ENCODE assay signal across 9 cellular contexts in genomic region chr16:71467810-71468209, GRCh38. TPM values are rescaled to one million over a fixed set of nuclear protein-coding genes. Genes with fewer than 3 reads are reported as not detected.
DNase-seq lines count a peak whose midpoint lies in the region; ATAC-seq, FAIRE-seq and TF ChIP-seq lines count a peak whose summit lies in the region.
"Had no signal": no experiment of that assay in that cellular context is flagged by ENCODE, and none has a peak within 500 bp of the region (broad histone marks: within the 10 kb centered on the region; RNA-seq: fewer than 3 reads in every experiment).

No MANE protein-coding gene starts in this region.

- TF ChIP-seq POLR2A in K562 (conservative IDR thresholded peaks at IDR 0.05) = no peak

- H2AFZ ChIP-seq in K562 (ENCODE audit: low read depth, low read length) = no peak overlapping the region

- peak; percentile 62 for FAIRE-seq in K562 (lab: Jason Lieb, UNC)

- no peaks in the 10 kb centered on the region for H3K9me3 Mint-ChIP-seq in neural crest cell

- H3K79me2 ChIP-seq in K562 (ENCODE audit: control insufficient read depth, insufficient read depth, low read length) = no peaks in the 10 kb centered on the region

- in situ Hi-C loops in K562 (cut with MboI) = no loop called here

- no peaks in the 10 kb centered on the region for H3K9me3 ChIP-seq in K562 (replicated peaks; ENCODE audit: control insufficient read depth, insufficient read depth, low read depth, low read length)

- peaks cover 4% of the 10 kb centered on the region for H3K4me1 Mint-ChIP-seq in neural crest cell

- CTCF ChIA-PET in K562 (lab: Yijun Ruan, JAX; ENCODE audit: low intra/inter-chr PET ratio) = no interaction called here

- TF ChIP-seq RAD21 in K562 (CRISPR knock-in tag; conservative IDR thresholded peaks at IDR 0.05 in 1 of 2, IDR thresholded peaks at IDR 0.05 in 1 of 2) = no peak

- no peaks in the 10 kb centered on the region for H3K36me3 Mint-ChIP-seq in neural crest cell (ENCODE audit: low read depth)

- POLR2A ChIA-PET in K562 (lab: Yijun Ruan, JAX) = interaction anchor here (0.8 kb wide), 1 partner anchor 9 kb away, joined by 3 read pairs; no protein-coding TSS in a partner anchor

- DNase-seq in GM06990 (ENCODE audit: extremely low read depth, insufficient read length) (peak; percentile 16), K562 (ENCODE audit: extremely low read depth in 1 of 4, low spot score in 3 of 4) (peak; percentile 67 to 84 (median 83)), neural crest cell (ENCODE audit: low read depth, low spot score) (peak; percentile 36), NCI-H128 (lab: John Stamatoyannopoulos, UW; ENCODE audit: unreplicated experiment) (no peak)

- peak; percentile 83 for ATAC-seq in K562
- no peak for ATAC-seq in GM21423 (IDR thresholded peaks at IDR 0.05; ENCODE audit: unreplicated experiment)
- no peak for ATAC-seq in GM21528 (IDR thresholded peaks at IDR 0.05; ENCODE audit: low FRiP score, unreplicated experiment)
- no peak for ATAC-seq in HG03159 (IDR thresholded peaks at IDR 0.05; ENCODE audit: unreplicated experiment)

- H3K4me3 ChIP-seq in GM06990 (replicated peaks; ENCODE audit: low read depth, low read length) = no peak overlapping the region
- no peak overlapping the region for H3K4me3 ChIP-seq in K562

- no peaks in the 10 kb centered on the region for H3K27me3 Mint-ChIP-seq in neural crest cell (ENCODE audit: low read depth)

- H3K9ac ChIP-seq in K562 (ENCODE audit: insufficient read depth in 1 of 2, low read depth in 2 of 2, low read length in 2 of 2) = no peak overlapping the region

- H3K27ac ChIP-seq in K562 (ENCODE audit: extremely low read depth, low read depth, low read length) = no peak overlapping the region

- no peak for TF ChIP-seq EP300 in K562 (IDR thresholded peaks at IDR 0.05; ENCODE audit: low read length)

- H3K4me1 ChIP-seq in K562 (replicated peaks in 1 of 2; ENCODE audit: control insufficient read depth in 2 of 2, insufficient read depth in 2 of 2, low read length in 2 of 2) = no peaks in the 10 kb centered on the region

- no peak overlapping the region for H3K4me3 Mint-ChIP-seq in neural crest cell

- intact Hi-C loops in K562 (cut with micrococcal nuclease) = no loop called here

- no peak overlapping the region for H3K27ac Mint-ChIP-seq in neural crest cell (ENCODE audit: unreplicated experiment)

- H3K27me3 ChIP-seq in GM06990 (replicated peaks; ENCODE audit: control insufficient read depth, insufficient read depth, low read length) (no peaks in the 10 kb centered on the region), K562 (ENCODE audit: control insufficient read depth in 2 of 2, insufficient read depth in 2 of 2, low read length in 2 of 2) (no peaks in the 10 kb centered on the region)

- H4K20me1 ChIP-seq in K562 (replicated peaks; ENCODE audit: control insufficient read depth, insufficient read depth, low read length) = no peaks in the 10 kb centered on the region

- H3K9me1 ChIP-seq in K562 (ENCODE audit: control insufficient read depth, insufficient read depth, low read length) = no peaks in the 10 kb centered on the region

- H3K36me3 ChIP-seq in GM06990 (ENCODE audit: control insufficient read depth, insufficient read depth, low read length) (no peaks in the 10 kb centered on the region), K562 (ENCODE audit: control insufficient read depth, insufficient read depth, low read length) (no peaks in the 10 kb centered on the region)

- no peak overlapping the region for H3K4me2 ChIP-seq in K562 (ENCODE audit: insufficient read depth, low read length)

- 25% methylated on average over 7 of the region's 9 CpGs for WGBS in K562 (ENCODE audit: insufficient coverage, low coverage, missing lambda C conversion rate)

- no TSS peak for BruUV-seq in K562 (replicated peaks; lab: Mats Ljungman, UMichigan)

- TF ChIP-seq CTCF in GM06990 (IDR thresholded peaks at IDR 0.05; ENCODE audit: insufficient read depth, low read length, poor library complexity, severe bottlenecking) (no peak), K562 (IDR thresholded peaks at IDR 0.05 in 2 of 3, conservative IDR thresholded peaks at IDR 0.05 in 1 of 3; ENCODE audit: insufficient read depth in 2 of 3, low read depth in 1 of 3, low read length in 3 of 3) (no peak), neural crest cell (conservative IDR thresholded peaks at IDR 0.05) (no peak)

RNA-seq across cellular contexts. Expression of gene ZNF23, which starts 5.8 kb away (rescaled TPM):
- 5.8 TPM for polyA plus RNA-seq in PFSK-1 (2012; ENCODE audit: insufficient read length, low read depth)
- total RNA-seq in K562 (2011; cell fraction: chromatin; rRNA removed; ENCODE audit: low replicate concordance) = 14.7 and 18.8 TPM in 2 replicates
- 5.8 and 9.1 TPM in 2 replicates for total RNA-seq in K562 (2011; cell fraction: nucleolus; rRNA removed)
- 15.0 and 29.3 TPM in 2 replicates for total RNA-seq in K562 (2011; cell fraction: nucleoplasm; rRNA removed)
- total RNA-seq in K562 (2014; rRNA removed) = 7.0 and 7.4 TPM in 2 replicates
- 13.4 and 14.6 TPM in 2 replicates for total RNA-seq in K562 (2014; rRNA removed; fragmentation: Illumina TruSeq; extraction: Trizol)
- 11.2 and 11.9 TPM in 2 replicates for total RNA-seq in K562 (2015; rRNA removed; fragmentation: Illumina TruSeq; extraction: Trizol)
- 8.6 and 8.7 TPM in 2 replicates for total RNA-seq in K562 (2021)
- 12.0 and 12.1 TPM in 2 replicates for polyA plus RNA-seq in K562 (2011; rRNA removed)
- polyA plus RNA-seq in K562 (2011; cell fraction: cytosol; rRNA removed) = 5.2 and 5.7 TPM in 2 replicates
- 15.0 and 15.1 TPM in 2 replicates for polyA plus RNA-seq in K562 (2011; cell fraction: nucleus; rRNA removed)
- 6.7 and 7.6 TPM in 2 replicates for polyA plus RNA-seq in K562 (2012)
- 12.3 and 12.5 TPM in 2 replicates for polyA plus RNA-seq in K562 (2014; fragmentation: Illumina TruSeq; extraction: Trizol)
- 1 to 10 TPM; 4.7 to 7.2 TPM for polyA plus RNA-seq in K562 (2014; fragmentation: Nextera tagmentation; extraction: Ambion mirVana)
- 10.9 and 13.2 TPM in 2 replicates for polyA plus RNA-seq in K562 (2014; rRNA removed)
- polyA minus RNA-seq in K562 (2011; rRNA and poly(A)+ RNA removed) = 9.5 and 12.9 TPM in 2 replicates
- 2.3 and 3.9 TPM in 2 replicates for polyA minus RNA-seq in K562 (2011; cell fraction: cytosol; rRNA and poly(A)+ RNA removed)
- 4.8 and 8.3 TPM in 2 replicates for polyA minus RNA-seq in K562 (2011; cell fraction: nucleus; rRNA and poly(A)+ RNA removed)
- total RNA-seq in neural crest cell = 14.2 and 14.3 TPM in 2 replicates

RNA-seq across cellular contexts. Expression of gene ZNF19, which starts 21.3 kb away (rescaled TPM):
- polyA plus RNA-seq in PFSK-1 (2012; ENCODE audit: insufficient read length, low read depth) = 0.58 TPM
- total RNA-seq in K562 (2011; cell fraction: chromatin; rRNA removed; ENCODE audit: low replicate concordance) = 7.6 and 11.0 TPM in 2 replicates
- 4.1 and 4.3 TPM in 2 replicates for total RNA-seq in K562 (2011; cell fraction: nucleolus; rRNA removed)
- 5.9 and 9.8 TPM in 2 replicates for total RNA-seq in K562 (2011; cell fraction: nucleoplasm; rRNA removed)
- total RNA-seq in K562 (2014; rRNA removed) = 1.1 and 1.8 TPM in 2 replicates
- 2.6 and 3.2 TPM in 2 replicates for total RNA-seq in K562 (2014; rRNA removed; fragmentation: Illumina TruSeq; extraction: Trizol)
- 1.5 and 2.3 TPM in 2 replicates for total RNA-seq in K562 (2015; rRNA removed; fragmentation: Illumina TruSeq; extraction: Trizol)
- 1.6 and 2.0 TPM in 2 replicates for total RNA-seq in K562 (2021)
- 1.3 and 1.7 TPM in 2 replicates for polyA plus RNA-seq in K562 (2011; rRNA removed)
- polyA plus RNA-seq in K562 (2011; cell fraction: cytosol; rRNA removed) = 0.21 and 0.47 TPM in 2 replicates
- polyA plus RNA-seq in K562 (2011; cell fraction: nucleus; rRNA removed) = 2.5 and 4.8 TPM in 2 replicates
- 0.89 and 1.6 TPM in 2 replicates for polyA plus RNA-seq in K562 (2012)
- polyA plus RNA-seq in K562 (2014; fragmentation: Illumina TruSeq; extraction: Trizol) = 1.2 and 2.4 TPM in 2 replicates
- 1 to 10 TPM; 1.8 to 2.8 TPM for polyA plus RNA-seq in K562 (2014; fragmentation: Nextera tagmentation; extraction: Ambion mirVana)
- polyA plus RNA-seq in K562 (2014; rRNA removed) = 0.58 and 1.2 TPM in 2 replicates
- polyA minus RNA-seq in K562 (2011; rRNA and poly(A)+ RNA removed) = 3.0 and 5.2 TPM in 2 replicates
- polyA minus RNA-seq in K562 (2011; cell fraction: cytosol; rRNA and poly(A)+ RNA removed) = 1.1 TPM in 1 of 2 replicates, not detected in the other
- 3.0 and 4.3 TPM in 2 replicates for polyA minus RNA-seq in K562 (2011; cell fraction: nucleus; rRNA and poly(A)+ RNA removed)
- 6.4 and 7.4 TPM in 2 replicates for total RNA-seq in neural crest cell

RNA-seq across cellular contexts. Expression of gene TLE7, which starts 26.0 kb away (rescaled TPM):
- polyA plus RNA-seq in PFSK-1 (2012; ENCODE audit: insufficient read length, low read depth) = not detected
- not detected in 2 replicates for total RNA-seq in K562 (2011; cell fraction: chromatin; rRNA removed; ENCODE audit: low replicate concordance)
- not detected in 2 replicates for total RNA-seq in K562 (2011; cell fraction: nucleolus; rRNA removed)
- total RNA-seq in K562 (2011; cell fraction: nucleoplasm; rRNA removed) = not detected in 2 replicates
- not detected in 2 replicates for total RNA-seq in K562 (2014; rRNA removed)
- not detected in 2 replicates for total RNA-seq in K562 (2014; rRNA removed; fragmentation: Illumina TruSeq; extraction: Trizol)
- total RNA-seq in K562 (2015; rRNA removed; fragmentation: Illumina TruSeq; extraction: Trizol) = not detected in 2 replicates
- total RNA-seq in K562 (2021) = not detected in 2 replicates
- polyA plus RNA-seq in K562 (2011; rRNA removed) = not detected in 2 replicates
- polyA plus RNA-seq in K562 (2011; cell fraction: cytosol; rRNA removed) = not detected in 2 replicates
- not detected in 2 replicates for polyA plus RNA-seq in K562 (2011; cell fraction: nucleus; rRNA removed)
- polyA plus RNA-seq in K562 (2012) = not detected in 2 replicates
- not detected in 2 replicates for polyA plus RNA-seq in K562 (2014; fragmentation: Illumina TruSeq; extraction: Trizol)
- not detected for polyA plus RNA-seq in K562 (2014; fragmentation: Nextera tagmentation; extraction: Ambion mirVana)
- not detected in 2 replicates for polyA plus RNA-seq in K562 (2014; rRNA removed)
- polyA minus RNA-seq in K562 (2011; rRNA and poly(A)+ RNA removed) = not detected in 2 replicates
- polyA minus RNA-seq in K562 (2011; cell fraction: cytosol; rRNA and poly(A)+ RNA removed) = not detected in 2 replicates
- not detected in 2 replicates for polyA minus RNA-seq in K562 (2011; cell fraction: nucleus; rRNA and poly(A)+ RNA removed)
- not detected in 2 replicates for total RNA-seq in neural crest cell
- polyA plus RNA-seq: adipose tissue had no signal

RNA-seq across cellular contexts. Expression of gene CHST4, which starts 58.4 kb away (rescaled TPM):
- polyA plus RNA-seq in PFSK-1 (2012; ENCODE audit: insufficient read length, low read depth) = not detected
- not detected in 2 replicates for total RNA-seq in K562 (2011; cell fraction: chromatin; rRNA removed; ENCODE audit: low replicate concordance)
- total RNA-seq in K562 (2011; cell fraction: nucleolus; rRNA removed) = not detected in 2 replicates
- not detected in 2 replicates for total RNA-seq in K562 (2011; cell fraction: nucleoplasm; rRNA removed)
- total RNA-seq in K562 (2014; rRNA removed) = not detected in 2 replicates
- not detected in 2 replicates for total RNA-seq in K562 (2014; rRNA removed; fragmentation: Illumina TruSeq; extraction: Trizol)
- total RNA-seq in K562 (2015; rRNA removed; fragmentation: Illumina TruSeq; extraction: Trizol) = not detected in 2 replicates
- 0.07 and 0.09 TPM in 2 replicates for total RNA-seq in K562 (2021)
- not detected in 2 replicates for polyA plus RNA-seq in K562 (2011; rRNA removed)
- polyA plus RNA-seq in K562 (2011; cell fraction: cytosol; rRNA removed) = 0.03 TPM in 1 of 2 replicates, not detected in the other
- polyA plus RNA-seq in K562 (2011; cell fraction: nucleus; rRNA removed) = not detected in 2 replicates
- not detected in 2 replicates for polyA plus RNA-seq in K562 (2012)
- polyA plus RNA-seq in K562 (2014; fragmentation: Illumina TruSeq; extraction: Trizol) = not detected in 2 replicates
- polyA plus RNA-seq in K562 (2014; fragmentation: Nextera tagmentation; extraction: Ambion mirVana) = not detected
- not detected in 2 replicates for polyA plus RNA-seq in K562 (2014; rRNA removed)
- 0.11 TPM in 1 of 2 replicates, not detected in the other for polyA minus RNA-seq in K562 (2011; rRNA and poly(A)+ RNA removed)
- not detected in 2 replicates for polyA minus RNA-seq in K562 (2011; cell fraction: cytosol; rRNA and poly(A)+ RNA removed)
- not detected in 2 replicates for polyA minus RNA-seq in K562 (2011; cell fraction: nucleus; rRNA and poly(A)+ RNA removed)
- total RNA-seq in neural crest cell = not detected in 2 replicates
